16 cellular contexts compared by ENCODE assay signal in the genomic region with DNA sequence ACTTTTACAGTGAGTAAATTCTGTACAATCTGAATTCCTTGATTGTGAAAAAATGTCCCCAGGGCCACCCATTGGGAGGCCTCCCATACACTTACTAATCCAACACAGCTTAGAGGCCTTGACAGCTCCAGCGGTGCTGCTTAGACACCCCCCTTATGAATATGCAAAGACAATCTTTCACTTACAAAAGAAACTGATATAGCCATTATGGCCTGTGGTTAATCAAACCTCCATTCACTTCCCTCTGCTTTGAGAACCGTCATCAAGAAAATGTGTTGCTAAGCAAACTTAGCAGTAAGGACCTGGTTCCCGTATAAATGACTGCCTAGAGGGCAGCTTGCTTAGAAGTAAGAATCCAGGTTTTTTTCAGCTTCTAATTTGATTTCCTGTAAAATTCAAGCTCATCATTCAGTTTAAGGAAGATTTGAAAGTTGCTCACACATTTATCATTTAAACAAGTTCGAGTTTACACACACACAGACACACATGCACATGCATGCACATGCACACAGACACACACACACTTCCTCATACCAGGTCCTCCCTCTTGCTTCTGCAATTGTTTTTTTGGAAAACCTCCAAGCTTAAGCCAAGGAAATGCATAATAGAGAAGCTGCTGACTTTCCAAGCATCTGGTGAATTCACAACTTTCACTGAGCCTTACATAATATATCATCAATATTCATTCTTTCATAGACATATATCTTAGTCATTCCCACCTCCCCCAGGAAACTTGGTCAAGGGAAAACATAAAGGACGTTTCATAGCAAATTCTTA.
DNase-seq lines count a peak whose midpoint lies in the region; ATAC-seq and TF ChIP-seq lines count a peak whose summit lies in the region.
"Had no signal": no experiment of that assay in that cellular context is flagged by ENCODE, and none has a peak within 500 bp of the region (broad histone marks: within the 10 kb centered on the region; RNA-seq: fewer than 3 reads in every experiment).

No MANE protein-coding gene starts in this region.

- no peak overlapping the region for H4K8ac ChIP-seq in neuronal stem cell (ENCODE audit: low read depth, low read length)

- no peak overlapping the region for H3K4ac ChIP-seq in neuronal stem cell (ENCODE audit: low read length)

- no peaks in the 10 kb centered on the region for H3K27me3 ChIP-seq in HAP-1 (ENCODE audit: low read depth)
- H3K27me3 ChIP-seq in SJCRH30, result no peaks in the 10 kb centered on the region
- H3K27me3 ChIP-seq in neuronal stem cell (ENCODE audit: control insufficient read depth in 3 of 3, insufficient read depth in 3 of 3, low read depth in 1 of 3, low read length in 3 of 3), result no peaks in the 10 kb centered on the region
- no peaks in the 10 kb centered on the region for H3K27me3 ChIP-seq in MM.1S (replicated peaks; ENCODE audit: insufficient read depth, low read length)
- H3K27me3 ChIP-seq: suprapubic skin had no signal

- no peak overlapping the region for H4K91ac ChIP-seq in neuronal stem cell (ENCODE audit: low read depth, low read length, poor library complexity)

- peak overlapping the region; percentile 64 for H2AFZ ChIP-seq in neuronal stem cell (ENCODE audit: low read length)
- no peak overlapping the region for H2AFZ ChIP-seq in MM.1S (ENCODE audit: low read length)

- no peak overlapping the region for H3K23ac ChIP-seq in neuronal stem cell (ENCODE audit: low read depth, low read length, poor library complexity)

- no peak overlapping the region for H3K18ac ChIP-seq in neuronal stem cell (ENCODE audit: low read length)

- H3K4me3 ChIP-seq in HAP-1 (no peak overlapping the region), SJCRH30 (no peak overlapping the region), fibroblast of the aortic adventitia (ENCODE audit: low read depth, low read length) (no peak overlapping the region), neuronal stem cell (ENCODE audit: low read length in 2 of 2) (no peak overlapping the region), MM.1S (ENCODE audit: low read length) (no peak overlapping the region)
- H3K4me3 ChIP-seq: GM12878, suprapubic skin had no signal

- DNase-seq in HAP-1 (ENCODE audit: low spot score in 2 of 2) (peak; percentile 21 to 40), SJCRH30 (peak; percentile 56 to 75), fibroblast of the aortic adventitia (ENCODE audit: low read depth) (peak; percentile 69), neuronal stem cell (ENCODE audit: low spot score) (no peak), MM.1S (no peak), EL (no peak)
- no peak for DNase-seq in activated naive CD4-positive, alpha-beta T cell treated with Interleukin-2 at 50 U/mL for 16 hours
- DNase-seq: activated CD4-positive, alpha-beta T cell treated with anti-CD3 and anti-CD28 coated beads for 36 hours; activated gamma-delta T cell; COR-L47; NCI-H187 treated with DMSO at 0.1 percent for 48 hours; SIG-M5 had no signal

- no peaks in the 10 kb centered on the region for H3K9me2 ChIP-seq in MM.1S (replicated peaks; ENCODE audit: insufficient read depth, low read length)

- no peaks in the 10 kb centered on the region for H3K79me2 ChIP-seq in MM.1S (ENCODE audit: low read length)

- H2BK12ac ChIP-seq in neuronal stem cell (ENCODE audit: low read length), result no peak overlapping the region

- no peak overlapping the region for H2BK120ac ChIP-seq in neuronal stem cell (ENCODE audit: low read depth, low read length)

- no peak overlapping the region for H2BK5ac ChIP-seq in neuronal stem cell (ENCODE audit: low read length)

- H3K4me2 ChIP-seq in neuronal stem cell (ENCODE audit: insufficient read depth, low read length, poor library complexity, severe bottlenecking) (no peak overlapping the region), MM.1S (ENCODE audit: low read depth, low read length) (no peak overlapping the region)

- no peaks in the 10 kb centered on the region for H3K79me1 ChIP-seq in neuronal stem cell (ENCODE audit: low read depth, low read length)

- H2AK5ac ChIP-seq in neuronal stem cell (ENCODE audit: low read depth, low read length), result no peak overlapping the region

- H3K4me1 ChIP-seq in HAP-1 (no peaks in the 10 kb centered on the region), SJCRH30 (peaks cover 42% of the 10 kb centered on the region), neuronal stem cell (ENCODE audit: control insufficient read depth in 2 of 2, insufficient read depth in 1 of 2, low read depth in 1 of 2, low read length in 2 of 2) (peaks cover 2 to 11% of the 10 kb centered on the region in 2 donors), MM.1S (ENCODE audit: low read length) (no peaks in the 10 kb centered on the region)

- H4K20me1 ChIP-seq in MM.1S (ENCODE audit: insufficient read depth, low read length), result no peaks in the 10 kb centered on the region

- no peak for ATAC-seq in GM21825 (IDR thresholded peaks at IDR 0.05; ENCODE audit: unreplicated experiment)
- ATAC-seq: activated CD4-positive, alpha-beta T cell treated with anti-CD3 and anti-CD28 coated beads for 36 hours; GM12878; natural killer cell treated with Interleukin-12 subunit alpha and Interleukin-12 subunit beta and Interleukin-15 and Interleukin-18, amount 100 ng/mL, for 72 hours had no signal

- H3K27ac ChIP-seq in SJCRH30 (peak overlapping the region; percentile 68), neuronal stem cell (replicated peaks; ENCODE audit: low read length) (no peak overlapping the region), MM.1S (ENCODE audit: low read length) (no peak overlapping the region)
- H3K27ac ChIP-seq: suprapubic skin had no signal

- H3K9ac ChIP-seq in neuronal stem cell (ENCODE audit: low read depth, low read length, poor library complexity) (no peak overlapping the region), MM.1S (ENCODE audit: low read length) (no peak overlapping the region)

- no peak overlapping the region for H3K14ac ChIP-seq in neuronal stem cell (ENCODE audit: low read length)

- TF ChIP-seq CTCF in fibroblast of the aortic adventitia (IDR thresholded peaks at IDR 0.05; ENCODE audit: insufficient read depth, low read length), result no peak
- TF ChIP-seq CTCF in MM.1S (IDR thresholded peaks at IDR 0.05; ENCODE audit: low read length), result no peak

- in situ Hi-C loops in HAP-1 (cut with MboI; ENCODE audit: low sequenced_read_pairs), result no loop called here

- WGBS in neuronal stem cell (ENCODE audit: extremely low coverage in 2 of 2, insufficient read length in 2 of 2, insufficient replicate concordance in 1 of 2), 2 donors, result no CpG with 5 or more reads among the region's 5 CpGs

- H3K36me3 ChIP-seq in HAP-1 (replicated peaks), result no peaks in the 10 kb centered on the region
- no peaks in the 10 kb centered on the region for H3K36me3 ChIP-seq in SJCRH30
- H3K36me3 ChIP-seq in neuronal stem cell (replicated peaks in 1 of 2; ENCODE audit: control insufficient read depth in 2 of 2, insufficient read depth in 2 of 2, low read length in 2 of 2), result no peaks in the 10 kb centered on the region
- H3K36me3 ChIP-seq in MM.1S (replicated peaks; ENCODE audit: insufficient read depth, low read length), result no peaks in the 10 kb centered on the region
- H3K36me3 ChIP-seq: suprapubic skin had no signal

- no peaks in the 10 kb centered on the region for H3F3A ChIP-seq in MM.1S (ENCODE audit: insufficient read depth, low read length)

- no peak overlapping the region for H2BK15ac ChIP-seq in neuronal stem cell (ENCODE audit: low read length)

- H3K9me3 ChIP-seq in HAP-1 (no peaks in the 10 kb centered on the region), SJCRH30 (replicated peaks) (no peaks in the 10 kb centered on the region), neuronal stem cell (replicated peaks in 1 of 2; ENCODE audit: control insufficient read depth in 2 of 2, insufficient read depth in 1 of 2, low read depth in 1 of 2, low read length in 2 of 2) (peaks cover 0 to 8% of the 10 kb centered on the region in 2 donors), MM.1S (replicated peaks; ENCODE audit: insufficient read depth, low read length) (no peaks in the 10 kb centered on the region)
- H3K9me3 ChIP-seq: suprapubic skin had no signal

Comparison
In these comparisons a context has a peak if more than half of its experiments do, and no peak if none do; other contexts are left out.
1. DNase-seq: peak in HAP-1 (2 of 2), SJCRH30 (2 of 2) and fibroblast of the aortic adventitia (single experiment); none in neuronal stem cell (single experiment), activated naive CD4-positive, alpha-beta T cell treated with Interleukin-2 at 50 U/mL for 16 hours (single experiment), MM.1S (single experiment) and EL (single experiment).